In genomic region chr9:132673355-132673754, GRCh38 we compare ENCODE assay signal across 9 cellular contexts. TPM values are rescaled to one million over a fixed set of nuclear protein-coding genes. Genes with fewer than 3 reads are reported as not detected.
DNase-seq lines count a peak whose midpoint lies in the region; ATAC-seq and TF ChIP-seq lines count a peak whose summit lies in the region.
"Had no signal": no experiment of that assay in that cellular context is flagged by ENCODE, and none has a peak within 500 bp of the region (broad histone marks: within the 10 kb centered on the region; RNA-seq: fewer than 3 reads in every experiment).

No MANE protein-coding gene starts in this region.

- no peak overlapping the region for H3K27ac Mint-ChIP-seq in Caco-2 (ENCODE audit: unreplicated experiment)
- no peak overlapping the region for H3K27ac Mint-ChIP-seq in activated naive CD8-positive, alpha-beta T cell treated with anti-CD3 and anti-CD28 coated beads, Interleukin-2, amount 50 U/mL, for 24 hours

- TF ChIP-seq CTCF in Caco-2 (IDR thresholded peaks at IDR 0.05; ENCODE audit: insufficient read depth in 1 of 2, low read depth in 1 of 2, low read length in 1 of 2, severe bottlenecking in 1 of 2, unreplicated experiment in 1 of 2): peak; percentile 2 to 19

- ATAC-seq in activated naive CD8-positive, alpha-beta T cell treated with anti-CD3 and anti-CD28 coated beads, Interleukin-2, amount 50 U/mL, for 24 hours: no peak
- ATAC-seq in GM18520 (IDR thresholded peaks at IDR 0.05; ENCODE audit: unreplicated experiment): no peak

- H3K36me3 ChIP-seq in Caco-2 (ENCODE audit: control insufficient read depth, insufficient read depth, low read length): peaks cover 2% of the 10 kb centered on the region

- H3K27me3 Mint-ChIP-seq in Caco-2 (ENCODE audit: insufficient read depth, unreplicated experiment): no peaks in the 10 kb centered on the region
- H3K27me3 Mint-ChIP-seq in activated naive CD8-positive, alpha-beta T cell treated with anti-CD3 and anti-CD28 coated beads, Interleukin-2, amount 50 U/mL, for 24 hours: no peaks in the 10 kb centered on the region

- no peaks in the 10 kb centered on the region for H3K9me3 Mint-ChIP-seq in Caco-2 (ENCODE audit: unreplicated experiment)
- no peaks in the 10 kb centered on the region for H3K9me3 Mint-ChIP-seq in activated naive CD8-positive, alpha-beta T cell treated with anti-CD3 and anti-CD28 coated beads, Interleukin-2, amount 50 U/mL, for 24 hours

- no peaks in the 10 kb centered on the region for H3K9me3 ChIP-seq in Caco-2

- no peaks in the 10 kb centered on the region for H3K27me3 ChIP-seq in Caco-2 (replicated peaks; ENCODE audit: control insufficient read depth, insufficient read depth, low read length)

- no TSS peak for BruUV-seq in Caco-2 (replicated peaks; lab: Mats Ljungman, UMichigan)

- H3K4me3 ChIP-seq in Caco-2 (ENCODE audit: low read depth, low read length): no peak overlapping the region

- CTCF ChIA-PET in Caco-2 (lab: Charles Lee) (no interaction called here), HEK293T (lab: Yijun Ruan, JAX) (no interaction called here)

- POLR2A ChIA-PET in Caco-2 (lab: Charles Lee) (no interaction called here), HEK293T (lab: Yijun Ruan, JAX) (no interaction called here)

- H3K4me1 Mint-ChIP-seq in Caco-2 (ENCODE audit: low read depth, unreplicated experiment): peaks cover 17% of the 10 kb centered on the region
- peaks cover 36% of the 10 kb centered on the region for H3K4me1 Mint-ChIP-seq in activated naive CD8-positive, alpha-beta T cell treated with anti-CD3 and anti-CD28 coated beads, Interleukin-2, amount 50 U/mL, for 24 hours

- peaks cover 34% of the 10 kb centered on the region for H3K36me3 Mint-ChIP-seq in Caco-2 (ENCODE audit: insufficient read depth, unreplicated experiment)
- peaks cover 32% of the 10 kb centered on the region for H3K36me3 Mint-ChIP-seq in activated naive CD8-positive, alpha-beta T cell treated with anti-CD3 and anti-CD28 coated beads, Interleukin-2, amount 50 U/mL, for 24 hours (ENCODE audit: low read depth)

- intact Hi-C loops in Caco-2 (cut with micrococcal nuclease; ENCODE audit: unreplicated experiment): loop anchor here (2.0 kb wide), 1 partner anchor 127 kb away; no protein-coding TSS in a partner anchor

- H3K4me1 ChIP-seq in Caco-2: peaks cover 9% of the 10 kb centered on the region; the same call in 1 of the 2 replicates
- H3K4me1 ChIP-seq: parathyroid adenoma had no signal

- DNase-seq in Caco-2 (peak; percentile 39 to 55), HEK293T (ENCODE audit: extremely low spot score) (peak; percentile 38), left kidney (ENCODE audit: low read depth, low spot score) (peak; percentile 72), middle frontal gyrus (ENCODE audit: extremely low spot score, low spot score) (no peak), pons (ENCODE audit: low spot score) (no peak), cerebellar nuclear complex (lab: John Stamatoyannopoulos, UW) (no peak)
- DNase-seq in activated naive CD8-positive, alpha-beta T cell treated with anti-CD3 and anti-CD28 coated beads, Interleukin-2, amount 50 U/mL, for 24 hours: no peak

- peak overlapping the region; percentile 34 for H3K4me3 Mint-ChIP-seq in Caco-2 (ENCODE audit: unreplicated experiment)
- H3K4me3 Mint-ChIP-seq in activated naive CD8-positive, alpha-beta T cell treated with anti-CD3 and anti-CD28 coated beads, Interleukin-2, amount 50 U/mL, for 24 hours: peak overlapping the region; percentile 37

TF ChIP-seq in HEK293T, 16 proteins besides CTCF, POLR2A, EP300 and RAD21:
- TF ChIP-seq ELF4 (IDR thresholded peaks at IDR 0.05) (no peak), BHLHE40 (IDR thresholded peaks at IDR 0.05; ENCODE audit: borderline replicate concordance) (no peak), NFRKB (IDR thresholded peaks at IDR 0.05) (no peak), SUZ12 (IDR thresholded peaks at IDR 0.05) (no peak), CTBP1 (IDR thresholded peaks at IDR 0.05; ENCODE audit: borderline replicate concordance) (no peak), ARNT (IDR thresholded peaks at IDR 0.05) (no peak), TARDBP (IDR thresholded peaks at IDR 0.05) (no peak), SP1 (IDR thresholded peaks at IDR 0.05) (no peak), L3MBTL2 (conservative IDR thresholded peaks at IDR 0.05) (no peak), FOXM1 (IDR thresholded peaks at IDR 0.05; ENCODE audit: borderline replicate concordance) (no peak), LEF1 (IDR thresholded peaks at IDR 0.05; ENCODE audit: borderline replicate concordance) (no peak), HDGF (IDR thresholded peaks at IDR 0.05; ENCODE audit: borderline replicate concordance) (no peak)

RNA-seq across cellular contexts. Expression of gene GTF3C4, which starts 3.1 kb away (rescaled TPM):
- 23.6 and 24.1 TPM in 2 replicates for total RNA-seq in Caco-2 (2022)

RNA-seq across cellular contexts. Expression of gene DDX31, which starts 3.6 kb away (rescaled TPM):
- total RNA-seq in Caco-2 (2022): 23.1 and 24.3 TPM in 2 replicates

Comparison
In these comparisons a context has a peak if more than half of its experiments do, and no peak if none do; other contexts are left out.
1. DNase-seq: peak in Caco-2 (2 of 2), HEK293T (single experiment) and left kidney (single experiment); none in activated naive CD8-positive, alpha-beta T cell treated with anti-CD3 and anti-CD28 coated beads, Interleukin-2, amount 50 U/mL, for 24 hours (single experiment), middle frontal gyrus (single experiment), pons (single experiment) and cerebellar nuclear complex (0 of 2).